In the genomic region with DNA sequence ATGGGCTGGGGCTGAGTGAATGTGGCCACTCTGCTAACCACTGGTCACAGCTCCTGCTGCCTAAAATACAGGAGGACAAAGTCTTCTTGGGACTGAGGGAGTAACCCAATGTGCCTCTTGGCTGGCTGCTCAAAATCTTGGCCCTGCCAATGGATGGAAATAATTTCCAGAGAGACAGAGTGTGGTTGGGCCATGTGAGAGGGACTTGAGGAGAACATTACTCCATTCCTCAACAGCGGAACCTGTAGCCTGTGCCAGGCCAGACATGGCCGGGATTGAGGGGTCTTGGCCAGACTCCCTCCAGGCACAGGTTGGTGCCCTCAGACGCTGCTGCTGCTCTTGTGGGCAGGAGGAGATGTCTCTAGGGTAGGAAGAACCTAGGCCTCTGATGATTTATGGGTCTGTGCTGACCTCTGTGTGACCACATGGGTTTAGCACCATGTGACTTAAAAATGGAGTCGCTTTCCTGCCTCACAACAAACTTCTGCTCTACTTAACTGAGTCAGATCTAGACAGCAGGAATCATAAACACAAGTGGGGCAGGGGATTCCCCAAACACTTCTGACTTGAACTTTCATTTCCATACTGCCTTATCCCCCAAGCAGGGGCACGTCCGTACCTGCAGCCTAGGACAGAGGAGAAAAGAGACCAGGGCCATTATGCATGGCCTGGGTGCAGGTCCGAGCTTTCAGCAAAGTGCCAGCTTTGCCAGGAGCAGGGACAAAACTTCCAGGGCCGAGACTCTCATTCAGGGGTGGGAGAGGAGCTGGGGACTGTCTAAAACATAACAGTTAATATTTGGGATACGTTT, we compare ENCODE assay signal across 8 cellular contexts.
DNase-seq lines count a peak whose midpoint lies in the region; ATAC-seq, FAIRE-seq and TF ChIP-seq lines count a peak whose summit lies in the region.

No MANE protein-coding gene starts in this region.

- peaks cover 8% of the 10 kb centered on the region for H3K36me3 ChIP-seq in HAP-1 (replicated peaks)

- ATAC-seq in GM21737 (IDR thresholded peaks at IDR 0.05; ENCODE audit: unreplicated experiment) (peak; percentile 64), esophagus mucosa (peak; percentile 44)

- TF ChIP-seq POLR2A in GM12891 (IDR thresholded peaks at IDR 0.05; ENCODE audit: low read depth, low read length) = peak; percentile 35; the same call in 1 of the 2 replicates

- H3K4me1 ChIP-seq in HAP-1 = no peaks in the 10 kb centered on the region

- H3K9me3 ChIP-seq in HAP-1 = no peaks in the 10 kb centered on the region

- FAIRE-seq in GM12891 (lab: Jason Lieb, UNC) = peak; percentile 91

- H3K27me3 ChIP-seq in HAP-1 (ENCODE audit: low read depth) = no peaks in the 10 kb centered on the region

- in situ Hi-C loops in HAP-1 (cut with MboI; ENCODE audit: low sequenced_read_pairs) = no loop called here

- H3K4me3 ChIP-seq in HAP-1 = no peak overlapping the region

- DNase-seq in GM12891 (ENCODE audit: insufficient read length, low spot score) (no peak), T-helper 1 cell (peak in 3 of 5 donors; percentile 15 to 81 (median 21)), NCI-H128 (lab: John Stamatoyannopoulos, UW; ENCODE audit: unreplicated experiment) (no peak), retina (no peak), HAP-1 (ENCODE audit: low spot score in 2 of 2) (no peak)
- DNase-seq in stimulated activated CD4-positive, alpha-beta T cell treated with anti-CD3 and anti-CD28 coated beads, Interleukin-4, amount 100 ng/mL, for 1 hour = peak; percentile 40

TF ChIP-seq in GM12891, 5 proteins besides CTCF, POLR2A, EP300 and RAD21:
- TF ChIP-seq PAX5 (IDR thresholded peaks at IDR 0.05; ENCODE audit: insufficient read depth, low read length, severe bottlenecking) (no peak), TAF1 (IDR thresholded peaks at IDR 0.05; ENCODE audit: low read depth, low read length) (peak; percentile 57; the same call in 1 of the 2 replicates), POU2F2 (IDR thresholded peaks at IDR 0.05; ENCODE audit: low read depth, low read length) (peak; percentile 55; the same call in 1 of the 2 replicates), POLR2AphosphoS5 (IDR thresholded peaks at IDR 0.05; ENCODE audit: low read depth, low read length) (no peak), SPI1 (IDR thresholded peaks at IDR 0.05; ENCODE audit: low read depth, low read length) (peak; percentile 56; the same call in 1 of the 2 replicates)

Comparison
In these comparisons a context has a peak if more than half of its experiments do, and no peak if none do; other contexts are left out.
1. DNase-seq: peak in T-helper 1 cell (3 of 5) and stimulated activated CD4-positive, alpha-beta T cell treated with anti-CD3 and anti-CD28 coated beads, Interleukin-4, amount 100 ng/mL, for 1 hour (single experiment); none in GM12891 (single experiment), NCI-H128 (single experiment), retina (single experiment) and HAP-1 (0 of 2).